Comparison of ENCODE assay signal across 13 cellular contexts in genomic region chr17:13003454-13003851, GRCh38. TPM values are rescaled to one million over a fixed set of nuclear protein-coding genes. Genes with fewer than 3 reads are reported as not detected.
DNase-seq lines count a peak whose midpoint lies in the region; ATAC-seq and TF ChIP-seq lines count a peak whose summit lies in the region.
"Had no signal": no experiment of that assay in that cellular context is flagged by ENCODE, and none has a peak within 500 bp of the region (broad histone marks: within the 10 kb centered on the region; RNA-seq: fewer than 3 reads in every experiment).

No MANE protein-coding gene starts in this region.

- peaks cover 3% of the 10 kb centered on the region for H3K4me1 Mint-ChIP-seq in activated CD8-positive, alpha-beta T cell treated with anti-CD3 and anti-CD28 coated beads for 36 hours (ENCODE audit: low read depth)
- peaks cover 1% of the 10 kb centered on the region for H3K4me1 Mint-ChIP-seq in activated CD8-positive, alpha-beta T cell treated with anti-CD3 and anti-CD28 coated beads, Interleukin-2, amount 10 ng/mL, durations not matched to agents 7 days and 5 days (ENCODE audit: low read depth)
- H3K4me1 Mint-ChIP-seq in stimulated activated memory B cell treated with anti-CD40 and anti-IgM and Interleukin-4, amounts not matched to agents 10 μg/mL and 1 μg/mL and 100 μg/mL, for 72 hours: peaks cover 6% of the 10 kb centered on the region
- H3K4me1 Mint-ChIP-seq: nephron had no signal

- peaks cover 22% of the 10 kb centered on the region for H3K36me3 Mint-ChIP-seq in activated CD8-positive, alpha-beta T cell treated with anti-CD3 and anti-CD28 coated beads for 36 hours (ENCODE audit: low read depth)
- H3K36me3 Mint-ChIP-seq in activated CD8-positive, alpha-beta T cell treated with anti-CD3 and anti-CD28 coated beads, Interleukin-2, amount 10 ng/mL, durations not matched to agents 7 days and 5 days (ENCODE audit: low read depth): peaks cover 39% of the 10 kb centered on the region
- H3K36me3 Mint-ChIP-seq in stimulated activated memory B cell treated with anti-CD40 and anti-IgM and Interleukin-4, amounts not matched to agents 10 μg/mL and 1 μg/mL and 100 μg/mL, for 72 hours: peaks cover 40% of the 10 kb centered on the region

- no peak overlapping the region for H3K4me3 Mint-ChIP-seq in activated CD8-positive, alpha-beta T cell treated with anti-CD3 and anti-CD28 coated beads for 36 hours
- H3K4me3 Mint-ChIP-seq in activated CD8-positive, alpha-beta T cell treated with anti-CD3 and anti-CD28 coated beads, Interleukin-2, amount 10 ng/mL, durations not matched to agents 7 days and 5 days: no peak overlapping the region
- H3K4me3 Mint-ChIP-seq in stimulated activated memory B cell treated with anti-CD40 and anti-IgM and Interleukin-4, amounts not matched to agents 10 μg/mL and 1 μg/mL and 100 μg/mL, for 72 hours: no peak overlapping the region
- H3K4me3 Mint-ChIP-seq: activated T-cell treated with anti-CD3 and anti-CD28 coated beads, Interleukin-2, amount 50 U/mL, for 72 hours; nephron had no signal

- TF ChIP-seq CTCF in activated CD8-positive, alpha-beta T cell treated with anti-CD3 and anti-CD28 coated beads for 36 hours (IDR thresholded peaks at IDR 0.05): peak; percentile 22
- peak; percentile 54 for TF ChIP-seq CTCF in VCaP (conservative IDR thresholded peaks at IDR 0.05)
- peak in 1 of 2 donors; percentile 1 for TF ChIP-seq CTCF in left lung (IDR thresholded peaks at IDR 0.05)

- CTCF ChIA-PET in activated CD8-positive, alpha-beta T cell treated with anti-CD3 and anti-CD28 coated beads for 36 hours (lab: Charles Lee): interaction anchor here (0.8 to 2.9 kb wide), 9 partner anchors 10 to 748 kb away, joined by 3 to 11 read pairs (median 5); partner anchors contain the start of gene ELAC2
- CTCF ChIA-PET in activated CD8-positive, alpha-beta T cell treated with anti-CD3 and anti-CD28 coated beads, Interleukin-2, amount 10 ng/mL, durations not matched to agents 7 days and 5 days (lab: Charles Lee): interaction anchor here (1.8 to 5.7 kb wide), 4 partner anchors 10 to 27 kb away, joined by 6 to 36 read pairs (median 10); partner anchors contain the start of gene ELAC2

- peaks cover 0 to 100% of the 10 kb centered on the region in 2 donors for H3K36me3 ChIP-seq in left lung

- H3K4me1 ChIP-seq in left lung: no peaks in the 10 kb centered on the region

- no peaks in the 10 kb centered on the region for H3K9me3 Mint-ChIP-seq in activated CD8-positive, alpha-beta T cell treated with anti-CD3 and anti-CD28 coated beads for 36 hours
- H3K9me3 Mint-ChIP-seq in activated CD8-positive, alpha-beta T cell treated with anti-CD3 and anti-CD28 coated beads, Interleukin-2, amount 10 ng/mL, durations not matched to agents 7 days and 5 days (ENCODE audit: insufficient read depth): no peaks in the 10 kb centered on the region
- H3K9me3 Mint-ChIP-seq in stimulated activated memory B cell treated with anti-CD40 and anti-IgM and Interleukin-4, amounts not matched to agents 10 μg/mL and 1 μg/mL and 100 μg/mL, for 72 hours: no peaks in the 10 kb centered on the region
- H3K9me3 Mint-ChIP-seq: activated T-cell treated with anti-CD3 and anti-CD28 coated beads, Interleukin-2, amount 50 U/mL, for 72 hours; nephron had no signal

- H3K27ac ChIP-seq in VCaP (no peak overlapping the region), left lung (no peak overlapping the region)
- H3K27ac ChIP-seq: HL-60 had no signal

- H3K27ac Mint-ChIP-seq in activated CD8-positive, alpha-beta T cell treated with anti-CD3 and anti-CD28 coated beads for 36 hours: no peak overlapping the region
- no peak overlapping the region for H3K27ac Mint-ChIP-seq in activated CD8-positive, alpha-beta T cell treated with anti-CD3 and anti-CD28 coated beads, Interleukin-2, amount 10 ng/mL, durations not matched to agents 7 days and 5 days
- H3K27ac Mint-ChIP-seq in stimulated activated memory B cell treated with anti-CD40 and anti-IgM and Interleukin-4, amounts not matched to agents 10 μg/mL and 1 μg/mL and 100 μg/mL, for 72 hours: peak overlapping the region; percentile 17
- H3K27ac Mint-ChIP-seq: activated T-cell treated with anti-CD3 and anti-CD28 coated beads, Interleukin-2, amount 50 U/mL, for 72 hours; nephron had no signal

- DNase-seq in activated CD8-positive, alpha-beta T cell treated with anti-CD3 and anti-CD28 coated beads for 36 hours: no peak
- DNase-seq in activated CD8-positive, alpha-beta T cell treated with anti-CD3 and anti-CD28 coated beads, Interleukin-2, amount 10 ng/mL, durations not matched to agents 7 days and 5 days: no peak
- DNase-seq in left lung (no peak), hepatic stellate cell (ENCODE audit: low spot score) (no peak), UCSD-AML1 (lab: John Stamatoyannopoulos, UW; ENCODE audit: unreplicated experiment) (no peak), SK-N-DZ (ENCODE audit: low spot score) (no peak)
- DNase-seq: NCI-H2081 treated with DMSO at 0.1 percent for 48 hours had no signal

- intact Hi-C loops in activated CD8-positive, alpha-beta T cell treated with anti-CD3 and anti-CD28 coated beads for 36 hours (cut with micrococcal nuclease): no loop called here
- intact Hi-C loops in left lung (cut with DNase I): loop anchor here in 1 of 2 donors (5.0 kb wide), 1 partner anchor 751 kb away; no protein-coding TSS in a partner anchor

- H3K4me3 ChIP-seq in left lung: no peak overlapping the region
- H3K4me3 ChIP-seq: thyroid gland had no signal

- H3K9me3 ChIP-seq in left lung: no peaks in the 10 kb centered on the region
- H3K9me3 ChIP-seq: thyroid gland had no signal

- POLR2A ChIA-PET in activated CD8-positive, alpha-beta T cell treated with anti-CD3 and anti-CD28 coated beads for 36 hours (lab: Charles Lee): interaction anchor here (1.0 to 3.1 kb wide), 3 partner anchors 9 to 15 kb away, joined by 3 to 11 read pairs (median 4); partner anchors contain the start of gene ELAC2
- POLR2A ChIA-PET in activated CD8-positive, alpha-beta T cell treated with anti-CD3 and anti-CD28 coated beads, Interleukin-2, amount 10 ng/mL, durations not matched to agents 7 days and 5 days (lab: Charles Lee): no interaction called here

- H3K27me3 ChIP-seq in left lung: no peaks in the 10 kb centered on the region
- H3K27me3 ChIP-seq: thyroid gland had no signal

- no peaks in the 10 kb centered on the region for H3K27me3 Mint-ChIP-seq in activated CD8-positive, alpha-beta T cell treated with anti-CD3 and anti-CD28 coated beads for 36 hours
- H3K27me3 Mint-ChIP-seq in activated CD8-positive, alpha-beta T cell treated with anti-CD3 and anti-CD28 coated beads, Interleukin-2, amount 10 ng/mL, durations not matched to agents 7 days and 5 days (ENCODE audit: low read depth): no peaks in the 10 kb centered on the region
- no peaks in the 10 kb centered on the region for H3K27me3 Mint-ChIP-seq in stimulated activated memory B cell treated with anti-CD40 and anti-IgM and Interleukin-4, amounts not matched to agents 10 μg/mL and 1 μg/mL and 100 μg/mL, for 72 hours

- no peak for ATAC-seq in activated CD8-positive, alpha-beta T cell treated with anti-CD3 and anti-CD28 coated beads for 36 hours
- no peak for ATAC-seq in activated CD8-positive, alpha-beta T cell treated with anti-CD3 and anti-CD28 coated beads, Interleukin-2, amount 10 ng/mL, durations not matched to agents 7 days and 5 days
- peak; percentile 24 for ATAC-seq in left lung
- ATAC-seq in stimulated activated memory B cell treated with anti-CD40 and anti-IgM and Interleukin-4, amounts not matched to agents 10 μg/mL and 1 μg/mL and 100 μg/mL, for 72 hours: peak; percentile 39

RNA-seq across cellular contexts. Expression of gene ELAC2, which starts 14.4 kb away (rescaled TPM):
- 10 to 100 TPM; 60.1 to 67.6 TPM for total RNA-seq in activated CD8-positive, alpha-beta T cell treated with anti-CD3 and anti-CD28 coated beads for 36 hours
- 10 to 100 TPM; 62.6 to 70.2 TPM for total RNA-seq in activated CD8-positive, alpha-beta T cell treated with anti-CD3 and anti-CD28 coated beads, Interleukin-2, amount 10 ng/mL, durations not matched to agents 7 days and 5 days
- 10 to 100 TPM; 40.0 to 52.3 TPM for total RNA-seq in left lung
- polyA plus RNA-seq in SK-N-DZ (2014; cell fraction: cytosol; rRNA removed): 55.0 and 58.6 TPM in 2 replicates
- polyA plus RNA-seq in SK-N-DZ (2014; cell fraction: nucleus; rRNA removed): 142 and 156 TPM in 2 replicates

Comparison
In these comparisons a context has a peak if more than half of its experiments do, and no peak if none do; other contexts are left out.
1. ATAC-seq: peak in left lung (single experiment) and stimulated activated memory B cell treated with anti-CD40 and anti-IgM and Interleukin-4, amounts not matched to agents 10 μg/mL and 1 μg/mL and 100 μg/mL, for 72 hours (single experiment); none in activated CD8-positive, alpha-beta T cell treated with anti-CD3 and anti-CD28 coated beads for 36 hours (single experiment) and activated CD8-positive, alpha-beta T cell treated with anti-CD3 and anti-CD28 coated beads, Interleukin-2, amount 10 ng/mL, durations not matched to agents 7 days and 5 days (single experiment).